Comparison of ENCODE assay signal across 1 cellular context in the genomic region with DNA sequence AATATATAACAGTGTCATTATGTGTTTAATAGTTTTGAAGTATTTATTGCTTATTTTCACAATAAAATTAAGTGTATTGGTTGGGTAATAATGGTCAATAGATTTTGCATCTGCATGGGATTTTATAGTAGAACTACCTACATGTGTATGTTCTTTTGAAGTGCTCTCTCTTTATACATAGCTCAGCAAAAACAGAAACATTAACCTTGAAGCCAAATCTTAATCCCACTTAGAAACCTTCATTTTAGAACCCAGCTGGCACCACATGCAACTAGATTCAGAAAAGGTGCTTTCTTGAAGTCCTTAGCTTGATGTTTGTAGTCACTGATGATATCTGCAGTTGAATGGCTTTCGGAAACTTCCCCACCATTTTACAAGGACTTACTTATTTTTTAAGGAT.
TF ChIP-seq lines count a peak whose summit lies in the region.

No MANE protein-coding gene starts in this region.

TF ChIP-seq in HepG2, 621 proteins besides CTCF, POLR2A, EP300 and RAD21:
- TF ChIP-seq MAFK (conservative IDR thresholded peaks at IDR 0.05 in 1 of 2, IDR thresholded peaks at IDR 0.05 in 1 of 2; ENCODE audit: low read length in 2 of 2) (peak; percentile 17 to 79; a peak in 2 of 4 replicates), MAFF (IDR thresholded peaks at IDR 0.05; ENCODE audit: low read depth, low read length) (peak; percentile 62), ZNF792 (CRISPR knock-in tag; IDR thresholded peaks at IDR 0.05) (no peak), ZNF781 (CRISPR knock-in tag; IDR thresholded peaks at IDR 0.05; ENCODE audit: borderline replicate concordance, not compliant biosample characterization) (no peak), ADNP (CRISPR knock-in tag; IDR thresholded peaks at IDR 0.05) (no peak)
- TF ChIP-seq, protein P1, sequence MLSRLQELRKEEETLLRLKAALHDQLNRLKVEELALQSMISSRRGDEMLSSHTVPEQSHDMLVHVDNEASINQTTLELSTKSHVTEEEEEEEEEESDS (CRISPR knock-in tag; IDR thresholded peaks at IDR 0.05; ENCODE audit: borderline replicate concordance), result no peak
- TF ChIP-seq, protein P2, sequence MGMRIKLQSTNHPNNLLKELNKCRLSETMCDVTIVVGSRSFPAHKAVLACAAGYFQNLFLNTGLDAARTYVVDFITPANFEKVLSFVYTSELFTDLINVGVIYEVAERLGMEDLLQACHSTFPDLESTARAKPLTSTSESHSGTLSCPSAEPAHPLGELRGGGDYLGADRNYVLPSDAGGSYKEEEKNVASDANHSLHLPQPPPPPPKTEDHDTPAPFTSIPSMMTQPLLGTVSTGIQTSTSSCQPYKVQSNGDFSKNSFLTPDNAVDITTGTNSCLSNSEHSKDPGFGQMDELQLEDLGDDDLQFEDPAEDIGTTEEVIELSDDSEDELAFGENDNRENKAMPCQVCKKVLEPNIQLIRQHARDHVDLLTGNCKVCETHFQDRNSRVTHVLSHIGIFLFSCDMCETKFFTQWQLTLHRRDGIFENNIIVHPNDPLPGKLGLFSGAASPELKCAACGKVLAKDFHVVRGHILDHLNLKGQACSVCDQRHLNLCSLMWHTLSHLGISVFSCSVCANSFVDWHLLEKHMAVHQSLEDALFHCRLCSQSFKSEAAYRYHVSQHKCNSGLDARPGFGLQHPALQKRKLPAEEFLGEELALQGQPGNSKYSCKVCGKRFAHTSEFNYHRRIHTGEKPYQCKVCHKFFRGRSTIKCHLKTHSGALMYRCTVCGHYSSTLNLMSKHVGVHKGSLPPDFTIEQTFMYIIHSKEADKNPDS (CRISPR knock-in tag; IDR thresholded peaks at IDR 0.05), result no peak
